ENCODE assay signal across 8 cellular contexts in genomic region chr19:1260749-1261511, GRCh38. TPM values are rescaled to one million over a fixed set of nuclear protein-coding genes. Genes with fewer than 3 reads are reported as not detected.
DNase-seq lines count a peak whose midpoint lies in the region; ATAC-seq, FAIRE-seq and TF ChIP-seq lines count a peak whose summit lies in the region.

No MANE protein-coding gene starts in this region.

- H3K14ac ChIP-seq in IMR-90 (replicated peaks; ENCODE audit: low read depth, low read length), result peak overlapping the region; percentile 82

- H4K5ac ChIP-seq in IMR-90 (ENCODE audit: low read depth, low read length), result peak overlapping the region; percentile 73

- WGBS in IMR-90 (ENCODE audit: extremely low coverage in 2 of 2, insufficient read length in 1 of 2), 2 experiments, result 1% methylated on average over 29 of the region's 82 CpGs; no CpG with 5 or more reads in 1 of the 2 experiments

- H4K20me1 ChIP-seq in IMR-90 (ENCODE audit: insufficient read depth, low read length), result peaks cover 45% of the 10 kb centered on the region
- no peaks in the 10 kb centered on the region for H4K20me1 ChIP-seq in OCI-LY1 (ENCODE audit: insufficient read depth, low read length)
- no peaks in the 10 kb centered on the region for H4K20me1 ChIP-seq in endothelial cell of umbilical vein (replicated peaks; ENCODE audit: control insufficient read depth, extremely low read depth, insufficient read depth, low read length)

- TF ChIP-seq RAD21 in IMR-90 (IDR thresholded peaks at IDR 0.05; ENCODE audit: low read length), result no peak

- H3K9me2 ChIP-seq in OCI-LY1 (ENCODE audit: low read depth, low read length), result no peaks in the 10 kb centered on the region

- H2BK15ac ChIP-seq in IMR-90 (ENCODE audit: low read depth, low read length), result peak overlapping the region; percentile 69; the same call in 2 of the 3 replicates

- FAIRE-seq in endothelial cell of umbilical vein (lab: Jason Lieb, UNC), result peak; percentile 98

- H3K4me1 ChIP-seq in IMR-90 (ENCODE audit: control insufficient read depth, insufficient read depth, low read length) (peaks cover 47% of the 10 kb centered on the region), OCI-LY1 (ENCODE audit: insufficient read depth, low read length, severe bottlenecking) (peaks cover 74% of the 10 kb centered on the region), endothelial cell of umbilical vein (ENCODE audit: control insufficient read depth, extremely low read depth, insufficient read depth, low read length) (peaks cover 55% of the 10 kb centered on the region)

- peak overlapping the region; percentile 85 for H2AFZ ChIP-seq in IMR-90 (replicated peaks; ENCODE audit: low read length, poor library complexity)
- H2AFZ ChIP-seq in OCI-LY1 (ENCODE audit: low read length), result no peak overlapping the region
- H2AFZ ChIP-seq in endothelial cell of umbilical vein (ENCODE audit: low read depth, low read length), result no peak overlapping the region

- H3K79me1 ChIP-seq in IMR-90 (ENCODE audit: low read depth in 1 of 2, low read length in 2 of 2), result peaks cover 0 to 63% of the 10 kb centered on the region in 2 experiments; a peak in 2 of 4 replicates

- dilution Hi-C loops in IMR-90 (cut with HindIII; ENCODE audit: low sequenced_read_pairs, unreplicated experiment), result no loop called here
- dilution Hi-C loops in endothelial cell of umbilical vein (cut with MboI; ENCODE audit: extremely low pct_ligation_motif_present, low sequenced_read_pairs), result no loop called here

- CTCF ChIA-PET in IMR-90 (lab: Yijun Ruan, JAX) (no interaction called here), endothelial cell of umbilical vein (lab: Charles Lee) (interaction anchor here (1.5 to 7.8 kb wide), 3 partner anchors 8 to 17 kb away, joined by 3 to 63 read pairs (median 8); no protein-coding TSS in a partner anchor)

- peak overlapping the region; percentile 85 for H3K56ac ChIP-seq in IMR-90 (ENCODE audit: extremely low read depth, insufficient read depth, low read length)

- ATAC-seq in GM21423 (IDR thresholded peaks at IDR 0.05; ENCODE audit: unreplicated experiment) (peak; percentile 51), IMR-90 (ENCODE audit: low read depth) (peak; percentile 83)

- BruUV-seq in IMR-90 (replicated peaks; lab: Mats Ljungman, UMichigan), result no TSS peak
- BruUV-seq in endothelial cell of umbilical vein (replicated peaks; lab: Mats Ljungman, UMichigan), result no TSS peak

- intact Hi-C loops in IMR-90 (cut with micrococcal nuclease), result no loop called here
- intact Hi-C loops in endothelial cell of umbilical vein (cut with micrococcal nuclease), result loop anchor here (1.0 kb wide), 1 partner anchor 9 kb away; no protein-coding TSS in a partner anchor

- peak overlapping the region; percentile 80 for H3K9ac ChIP-seq in IMR-90 (ENCODE audit: low read depth, low read length)
- H3K9ac ChIP-seq in OCI-LY1 (ENCODE audit: low read length), result peak overlapping the region; percentile 85
- peak overlapping the region; percentile 44 for H3K9ac ChIP-seq in endothelial cell of umbilical vein (replicated peaks; ENCODE audit: extremely low read depth, insufficient read depth, low read length)

- peak overlapping the region; percentile 97 for H2AK5ac ChIP-seq in IMR-90 (ENCODE audit: low read depth, low read length)

- H3K9me1 ChIP-seq in IMR-90 (ENCODE audit: insufficient read depth, low read length) (peaks cover 11% of the 10 kb centered on the region), endothelial cell of umbilical vein (replicated peaks; ENCODE audit: control insufficient read depth, extremely low read depth, insufficient read depth, low read length) (no peaks in the 10 kb centered on the region)

- H3K79me2 ChIP-seq in OCI-LY1 (ENCODE audit: insufficient read depth, low read length), result no peaks in the 10 kb centered on the region
- H3K79me2 ChIP-seq in endothelial cell of umbilical vein (ENCODE audit: control insufficient read depth, insufficient read depth, low read length), result peaks cover 9% of the 10 kb centered on the region

- in situ Hi-C loops in IMR-90 (cut with MboI; ENCODE audit: low sequenced_read_pairs), result no loop called here

- H3K4me3 ChIP-seq in IMR-90 (ENCODE audit: insufficient read depth, low read depth, low read length) (peak overlapping the region; percentile 51), OCI-LY1 (ENCODE audit: low read depth, low read length, poor library complexity, severe bottlenecking) (peak overlapping the region; percentile 73), endothelial cell of umbilical vein (replicated peaks in 1 of 3; ENCODE audit: insufficient read depth in 1 of 3, low read depth in 1 of 3, low read length in 3 of 3) (peak overlapping the region; percentile 19 to 50 (median 37))

- H3K4me2 ChIP-seq in IMR-90 (ENCODE audit: low read depth, low read length), result peak overlapping the region; percentile 88
- peak overlapping the region; percentile 86 for H3K4me2 ChIP-seq in OCI-LY1 (ENCODE audit: low read length)
- peak overlapping the region; percentile 61 for H3K4me2 ChIP-seq in endothelial cell of umbilical vein (ENCODE audit: insufficient read depth, low read length)

- H3K27me3 ChIP-seq in IMR-90 (ENCODE audit: control insufficient read depth, insufficient read depth, low read length), result no peaks in the 10 kb centered on the region
- no peaks in the 10 kb centered on the region for H3K27me3 ChIP-seq in OCI-LY1 (ENCODE audit: insufficient read depth, low read length)
- H3K27me3 ChIP-seq in endothelial cell of umbilical vein (ENCODE audit: control insufficient read depth in 2 of 2, insufficient read depth in 2 of 2, low read length in 2 of 2), result no peaks in the 10 kb centered on the region

- peak overlapping the region; percentile 93 for H2BK120ac ChIP-seq in IMR-90 (ENCODE audit: low read depth, low read length)

- POLR2A ChIA-PET in IMR-90 (lab: Charles Lee; ENCODE audit: unreplicated experiment) (interaction anchor here (0.7 kb wide), 1 partner anchor 8 kb away, joined by 3 read pairs; no protein-coding TSS in a partner anchor), endothelial cell of umbilical vein (lab: Charles Lee) (interaction anchor here (1.4 to 3.4 kb wide), 2 partner anchors 8 kb away, joined by 8 to 19 read pairs; partner anchors contain the start of gene CIRBP)

- peak overlapping the region; percentile 49 for H3K18ac ChIP-seq in IMR-90 (ENCODE audit: low read depth, low read length)

- H2AK9ac ChIP-seq in IMR-90 (replicated peaks; ENCODE audit: low read depth, low read length, poor library complexity), result peak overlapping the region; percentile 99

- H3K9me3 ChIP-seq in IMR-90 (ENCODE audit: control insufficient read depth, insufficient read depth, low read length) (no peaks in the 10 kb centered on the region), OCI-LY1 (ENCODE audit: low read length) (no peaks in the 10 kb centered on the region), endothelial cell of umbilical vein (replicated peaks; ENCODE audit: control insufficient read depth, insufficient read depth, low read length) (no peaks in the 10 kb centered on the region)

- H3F3A ChIP-seq in OCI-LY1 (ENCODE audit: insufficient read depth, low read length), result peaks cover 5% of the 10 kb centered on the region; the same call in 1 of the 2 replicates

- H3K4ac ChIP-seq in IMR-90 (ENCODE audit: low read depth, low read length), result peak overlapping the region; percentile 97

- peak overlapping the region; percentile 93; the same call in 1 of the 2 replicates for H2BK20ac ChIP-seq in IMR-90 (ENCODE audit: low read depth, low read length)

- peak overlapping the region; percentile 76 to 91 for H4K8ac ChIP-seq in IMR-90 (ENCODE audit: low read depth in 2 of 2, low read length in 2 of 2)

- H3K27ac ChIP-seq in IMR-90 (ENCODE audit: insufficient read depth, low read length) (peak overlapping the region; percentile 93), OCI-LY1 (ENCODE audit: low read depth, low read length, poor library complexity, severe bottlenecking) (peak overlapping the region; percentile 97), endothelial cell of umbilical vein (ENCODE audit: insufficient read depth, low read depth, low read length) (peak overlapping the region; percentile 78)

- peak; percentile 64; the same call in 1 of the 2 replicates for TF ChIP-seq POLR2A in IMR-90 (IDR thresholded peaks at IDR 0.05; ENCODE audit: low read depth, low read length)
- TF ChIP-seq POLR2A in endothelial cell of umbilical vein (IDR thresholded peaks at IDR 0.05; ENCODE audit: low read depth, low read length), result no peak

- peak; percentile 97 for DNase-seq in COR-L47 (lab: John Stamatoyannopoulos, UW)
- DNase-seq in IMR-90, result peak; percentile 96
- DNase-seq in activated CD8-positive, alpha-beta memory T cell treated with anti-CD3 and anti-CD28 coated beads, Interleukin-2, amount 50 U/mL, for 48 hours, result peak; percentile 98
- DNase-seq in endothelial cell of umbilical vein (ENCODE audit: low read depth, low spot score), result peak; percentile 96
- DNase-seq in middle frontal gyrus (ENCODE audit: extremely low spot score, low spot score), result peak; percentile 93
- DNase-seq in stimulated activated CD8-positive, alpha-beta memory T cell treated with anti-CD3 and anti-CD28 coated beads, Interleukin-2, amount 100 ng/mL, for 1 hour (ENCODE audit: low read depth in 2 of 2), result peak; percentile 95 to 96

- H2BK5ac ChIP-seq in IMR-90 (ENCODE audit: low read depth, low read length, poor library complexity, severe bottlenecking), result peak overlapping the region; percentile 92

- TF ChIP-seq CTCF in IMR-90 (conservative IDR thresholded peaks at IDR 0.05; ENCODE audit: low read depth, low read length) (no peak), OCI-LY1 (IDR thresholded peaks at IDR 0.05; ENCODE audit: low read length) (no peak), endothelial cell of umbilical vein (IDR thresholded peaks at IDR 0.05; ENCODE audit: extremely low read depth in 1 of 2, insufficient read depth in 1 of 2, low read depth in 1 of 2, low read length in 2 of 2) (no peak)

- peak overlapping the region; percentile 98 for H3K23ac ChIP-seq in IMR-90 (ENCODE audit: low read depth, low read length)

- H3K36me3 ChIP-seq in IMR-90 (ENCODE audit: control insufficient read depth, insufficient read depth, low read length) (peaks cover 27% of the 10 kb centered on the region), OCI-LY1 (ENCODE audit: insufficient read depth, low read length) (peaks cover 20% of the 10 kb centered on the region), endothelial cell of umbilical vein (ENCODE audit: control insufficient read depth in 2 of 2, extremely low read depth in 1 of 2, insufficient read depth in 2 of 2, low read length in 2 of 2) (peaks cover 9 to 10% of the 10 kb centered on the region in 2 experiments)

- H4K91ac ChIP-seq in IMR-90 (ENCODE audit: insufficient read depth, low read depth, low read length), result peak overlapping the region; percentile 96

RNA-seq across cellular contexts. Expression of gene CIRBP, which starts 8.2 kb away (rescaled TPM):
- 226 and 299 TPM in 2 replicates for total RNA-seq in IMR-90 (2012; rRNA removed)
- polyA plus RNA-seq in IMR-90 (2012; rRNA removed), result 405 and 542 TPM in 2 replicates
- 562 and 617 TPM in 2 replicates for polyA plus RNA-seq in IMR-90 (2012; cell fraction: cytosol; rRNA removed)
- polyA plus RNA-seq in IMR-90 (2012; cell fraction: nucleus; rRNA removed; ENCODE audit: low replicate concordance), result 2,129 and 2,924 TPM in 2 replicates
- total RNA-seq in endothelial cell of umbilical vein, result 225 and 229 TPM in 2 replicates
- polyA plus RNA-seq in endothelial cell of umbilical vein, result 267 and 439 TPM in 2 replicates
- polyA plus RNA-seq in endothelial cell of umbilical vein (2011; cell fraction: cytosol; rRNA removed), result 345 and 381 TPM in 2 replicates
- 851 and 1,301 TPM in 2 replicates for polyA plus RNA-seq in endothelial cell of umbilical vein (2011; cell fraction: nucleus; rRNA removed)
- 199 and 231 TPM in 2 replicates for polyA plus RNA-seq in endothelial cell of umbilical vein (2012)
- 136 and 186 TPM in 2 replicates for polyA minus RNA-seq in endothelial cell of umbilical vein
- polyA minus RNA-seq in endothelial cell of umbilical vein (2011; cell fraction: cytosol; rRNA and poly(A)+ RNA removed), result 43.9 TPM
- 105 and 121 TPM in 2 replicates for polyA minus RNA-seq in endothelial cell of umbilical vein (2011; cell fraction: nucleus; rRNA and poly(A)+ RNA removed)

RNA-seq across cellular contexts. Expression of gene MIDN, which starts 12.5 kb away (rescaled TPM):
- 2.2 and 2.5 TPM in 2 replicates for total RNA-seq in IMR-90 (2012; rRNA removed)
- 24.1 and 26.0 TPM in 2 replicates for polyA plus RNA-seq in IMR-90 (2012; rRNA removed)
- polyA plus RNA-seq in IMR-90 (2012; cell fraction: cytosol; rRNA removed), result 39.2 and 47.7 TPM in 2 replicates
- 97.0 and 144 TPM in 2 replicates for polyA plus RNA-seq in IMR-90 (2012; cell fraction: nucleus; rRNA removed; ENCODE audit: low replicate concordance)
- 85.9 and 107 TPM in 2 replicates for total RNA-seq in endothelial cell of umbilical vein
- 20.0 and 23.6 TPM in 2 replicates for polyA plus RNA-seq in endothelial cell of umbilical vein
- polyA plus RNA-seq in endothelial cell of umbilical vein (2011; cell fraction: cytosol; rRNA removed), result 8.3 and 13.6 TPM in 2 replicates
- polyA plus RNA-seq in endothelial cell of umbilical vein (2011; cell fraction: nucleus; rRNA removed), result 26.3 and 27.8 TPM in 2 replicates
- polyA plus RNA-seq in endothelial cell of umbilical vein (2012), result 16.1 and 27.1 TPM in 2 replicates
- 13.6 and 16.8 TPM in 2 replicates for polyA minus RNA-seq in endothelial cell of umbilical vein
- 34.1 TPM for polyA minus RNA-seq in endothelial cell of umbilical vein (2011; cell fraction: cytosol; rRNA and poly(A)+ RNA removed)
- polyA minus RNA-seq in endothelial cell of umbilical vein (2011; cell fraction: nucleus; rRNA and poly(A)+ RNA removed), result 10.2 and 42.0 TPM in 2 replicates

RNA-seq across cellular contexts. Expression of gene FAM174C, which starts 14.4 kb away (rescaled TPM):
- total RNA-seq in IMR-90 (2012; rRNA removed) (7.5 and 10.6 TPM in 2 replicates), endothelial cell of umbilical vein (46.7 and 47.5 TPM in 2 replicates)
- polyA plus RNA-seq in IMR-90 (2012; rRNA removed) (61.8 and 93.4 TPM in 2 replicates), endothelial cell of umbilical vein (83.9 and 127 TPM in 2 replicates)
- polyA plus RNA-seq in IMR-90 (2012; cell fraction: cytosol; rRNA removed), result 94.9 and 135 TPM in 2 replicates
- 46.6 and 93.7 TPM in 2 replicates for polyA plus RNA-seq in IMR-90 (2012; cell fraction: nucleus; rRNA removed; ENCODE audit: low replicate concordance)
- 45.5 and 62.4 TPM in 2 replicates for polyA plus RNA-seq in endothelial cell of umbilical vein (2011; cell fraction: cytosol; rRNA removed)
- 22.4 and 27.0 TPM in 2 replicates for polyA plus RNA-seq in endothelial cell of umbilical vein (2011; cell fraction: nucleus; rRNA removed)
- polyA plus RNA-seq in endothelial cell of umbilical vein (2012), result 36.7 and 43.6 TPM in 2 replicates
- polyA minus RNA-seq in endothelial cell of umbilical vein, result 10.6 and 15.2 TPM in 2 replicates
- 70.9 TPM for polyA minus RNA-seq in endothelial cell of umbilical vein (2011; cell fraction: cytosol; rRNA and poly(A)+ RNA removed)
- 5.8 and 8.0 TPM in 2 replicates for polyA minus RNA-seq in endothelial cell of umbilical vein (2011; cell fraction: nucleus; rRNA and poly(A)+ RNA removed)

RNA-seq across cellular contexts. Expression of gene ATP5F1D, which starts 19.4 kb away (rescaled TPM):
- total RNA-seq in IMR-90 (2012; rRNA removed) (7.3 and 13.6 TPM in 2 replicates), endothelial cell of umbilical vein (190 and 192 TPM in 2 replicates)
- polyA plus RNA-seq in IMR-90 (2012; rRNA removed) (140 and 189 TPM in 2 replicates), endothelial cell of umbilical vein (167 and 236 TPM in 2 replicates)
- 348 and 386 TPM in 2 replicates for polyA plus RNA-seq in IMR-90 (2012; cell fraction: cytosol; rRNA removed)
- 72.4 and 213 TPM in 2 replicates for polyA plus RNA-seq in IMR-90 (2012; cell fraction: nucleus; rRNA removed; ENCODE audit: low replicate concordance)
- polyA plus RNA-seq in endothelial cell of umbilical vein (2011; cell fraction: cytosol; rRNA removed), result 55.6 and 104 TPM in 2 replicates
- polyA plus RNA-seq in endothelial cell of umbilical vein (2011; cell fraction: nucleus; rRNA removed), result 31.6 and 37.8 TPM in 2 replicates
- 93.2 and 184 TPM in 2 replicates for polyA plus RNA-seq in endothelial cell of umbilical vein (2012)
- 27.5 and 56.7 TPM in 2 replicates for polyA minus RNA-seq in endothelial cell of umbilical vein
- polyA minus RNA-seq in endothelial cell of umbilical vein (2011; cell fraction: cytosol; rRNA and poly(A)+ RNA removed), result 231 TPM
- polyA minus RNA-seq in endothelial cell of umbilical vein (2011; cell fraction: nucleus; rRNA and poly(A)+ RNA removed), result 9.3 and 13.8 TPM in 2 replicates

RNA-seq across cellular contexts. Expression of gene CBARP, which starts 23.1 kb away (rescaled TPM):
- 0.18 and 0.56 TPM in 2 replicates for total RNA-seq in IMR-90 (2012; rRNA removed)
- 3.9 and 8.5 TPM in 2 replicates for polyA plus RNA-seq in IMR-90 (2012; rRNA removed)
- polyA plus RNA-seq in IMR-90 (2012; cell fraction: cytosol; rRNA removed), result 3.2 and 7.9 TPM in 2 replicates
- polyA plus RNA-seq in IMR-90 (2012; cell fraction: nucleus; rRNA removed; ENCODE audit: low replicate concordance), result 24.1 and 64.4 TPM in 2 replicates
- total RNA-seq in endothelial cell of umbilical vein, result 9.2 and 9.6 TPM in 2 replicates
- 3.5 and 4.4 TPM in 2 replicates for polyA plus RNA-seq in endothelial cell of umbilical vein
- 1.0 and 2.5 TPM in 2 replicates for polyA plus RNA-seq in endothelial cell of umbilical vein (2011; cell fraction: cytosol; rRNA removed)
- polyA plus RNA-seq in endothelial cell of umbilical vein (2011; cell fraction: nucleus; rRNA removed), result 6.4 and 6.5 TPM in 2 replicates
- polyA plus RNA-seq in endothelial cell of umbilical vein (2012), result 2.6 and 7.5 TPM in 2 replicates
- 0.70 and 1.6 TPM in 2 replicates for polyA minus RNA-seq in endothelial cell of umbilical vein
- 0.51 TPM for polyA minus RNA-seq in endothelial cell of umbilical vein (2011; cell fraction: cytosol; rRNA and poly(A)+ RNA removed)
- polyA minus RNA-seq in endothelial cell of umbilical vein (2011; cell fraction: nucleus; rRNA and poly(A)+ RNA removed), result 1.4 and 3.3 TPM in 2 replicates

Comparison
In these comparisons a context has a peak if more than half of its experiments do, and no peak if none do; other contexts are left out.
1. Peak in every context shown above with its lines: DNase-seq, ATAC-seq, H3K4me3 ChIP-seq and H3K27ac ChIP-seq.
2. RNA of gene MIDN, which starts 12.5 kb away (total RNA-seq): 85.9 to 107 TPM in endothelial cell of umbilical vein; 2.2 to 2.5 TPM in IMR-90; every median in the first group is over 10 times any median in the second.